Comparison of ENCODE assay signal across 40 cellular contexts in the genomic region with DNA sequence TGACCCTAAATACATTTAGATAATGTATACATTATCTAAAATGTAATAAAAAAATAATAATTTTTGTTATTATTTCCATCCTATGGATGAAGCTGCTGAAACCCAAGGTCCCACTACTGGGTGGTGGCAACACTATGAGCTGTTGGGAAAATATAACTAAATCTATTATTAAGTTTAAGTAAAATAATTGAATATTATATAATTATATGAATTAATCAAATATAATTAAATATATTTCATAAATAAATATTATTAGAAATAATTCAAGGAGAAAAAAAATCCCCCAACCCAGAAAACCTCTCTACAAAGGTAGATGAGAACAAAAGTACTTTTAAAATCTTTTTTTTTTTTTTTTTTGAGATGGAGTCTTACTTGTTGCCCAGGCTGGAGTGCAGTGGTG. TPM values are rescaled to one million over a fixed set of nuclear protein-coding genes. Genes with fewer than 3 reads are reported as not detected.
"Had no signal": no experiment of that assay in that cellular context is flagged by ENCODE, and none has a peak within 500 bp of the region (broad histone marks: within the 10 kb centered on the region; RNA-seq: fewer than 3 reads in every experiment).

No MANE protein-coding gene starts in this region.

- DNase-seq: Karpas-422, Kasumi-1, MG63, MM.1S, MV-4-11, NCI-H1048, NCI-H1092, NCI-H1092 treated with DMSO at 0.1 percent for 48 hours, NCI-H1105, NCI-H1105 treated with DMSO at 0.1 percent for 48 hours, NCI-H1417, NCI-H1417 treated with DMSO at 0.1 percent for 48 hours, NCI-H1436, NCI-H1436 treated with DMSO at 0.1 percent for 48 hours, NCI-H146, NCI-H1694, NCI-H1694 treated with DMSO at 0.1 percent for 48 hours, NCI-H187, NCI-H187 treated with DMSO at 0.1 percent for 48 hours, NCI-H1930, NCI-H2029, NCI-H2029 treated with DMSO at 0.1 percent for 48 hours, NCI-H2081, NCI-H2081 treated with DMSO at 0.1 percent for 48 hours, NCI-H2107, NCI-H2171, NCI-H2171 treated with DMSO at 0.1 percent for 48 hours, NCI-H2227 treated with DMSO at 0.1 percent for 48 hours, NCI-H226, NCI-H345, NCI-H446, NCI-H446 treated with DMSO at 0.1 percent for 48 hours, NCI-H510A, NCI-H510A treated with DMSO at 0.1 percent for 48 hours, NCI-H524, NCI-H524 treated with DMSO at 0.1 percent for 48 hours had no signal

RNA-seq across cellular contexts. Expression of a gene that starts 7.9 kb away (rescaled TPM):
- total RNA-seq: LHCN-M2, M059J, MCF 10A, NCI-H460 had no signal
